In the genomic region with DNA sequence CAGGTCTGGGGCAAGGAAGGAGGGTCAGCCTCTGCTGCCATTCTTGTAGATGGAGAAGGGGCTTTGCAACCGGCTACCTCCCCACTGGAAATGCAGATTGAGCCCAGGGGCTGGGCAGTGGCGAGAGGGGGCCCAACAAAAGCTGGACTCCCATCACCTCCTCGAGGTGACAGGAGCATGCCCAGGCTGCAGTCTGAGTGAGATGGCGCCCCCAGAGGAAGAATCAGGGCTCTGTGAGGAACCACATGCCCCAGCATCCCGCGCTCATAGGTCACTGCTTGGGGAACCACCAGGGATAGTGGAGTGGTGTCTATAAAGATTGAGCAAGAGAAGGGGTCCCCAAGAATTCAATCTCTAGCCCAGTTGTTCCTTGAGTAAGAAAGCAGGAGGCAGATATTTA, we compare ENCODE assay signal across 19 cellular contexts. TPM values are rescaled to one million over a fixed set of nuclear protein-coding genes. Genes with fewer than 3 reads are reported as not detected.
DNase-seq lines count a peak whose midpoint lies in the region; ATAC-seq and TF ChIP-seq lines count a peak whose summit lies in the region.
"Had no signal": no experiment of that assay in that cellular context is flagged by ENCODE, and none has a peak within 500 bp of the region (broad histone marks: within the 10 kb centered on the region; RNA-seq: fewer than 3 reads in every experiment).

No MANE protein-coding gene starts in this region.

- H3K23me2 ChIP-seq in H9 (ENCODE audit: insufficient read length, low read depth, low read length, poor library complexity, severe bottlenecking): no peaks in the 10 kb centered on the region

- no CpG with 5 or more reads among the region's 6 CpGs for WGBS in H9 (ENCODE audit: extremely low coverage, insufficient read length, low lambda C conversion rate)
- 91% methylated on average over 6 of the region's 6 CpGs for WGBS in prostate gland
- WGBS in lower leg skin, 2 donors: 95 to 97% methylated on average over 6 of the region's 6 CpGs

- H4K5ac ChIP-seq in H9 (ENCODE audit: insufficient read length, low read depth, low read length): no peak overlapping the region

- H2BK120ac ChIP-seq in H9 (ENCODE audit: low read depth, low read length, poor library complexity, severe bottlenecking): no peak overlapping the region

- H3K4me2 ChIP-seq in H9 (ENCODE audit: insufficient read depth, insufficient read length, low read length): no peak overlapping the region

- no peak for ATAC-seq in effector memory CD8-positive, alpha-beta T cell (replicated peaks)
- no peak for ATAC-seq in HG03159 (IDR thresholded peaks at IDR 0.05; ENCODE audit: unreplicated experiment)
- ATAC-seq: activated naive CD8-positive, alpha-beta T cell treated with anti-CD3 and anti-CD28 coated beads, Interleukin-2, amount 50 U/mL, for 24 hours; stimulated activated naive CD8-positive, alpha-beta T cell treated with anti-CD3 and anti-CD28 coated beads, Interleukin-15, Interleukin-2, amounts not matched to agents 100 U/mL and 50 U/mL, for 24 hours had no signal

- no peak overlapping the region for H2BK15ac ChIP-seq in H9 (ENCODE audit: low read depth, low read length)

- H3K18ac ChIP-seq in H9 (ENCODE audit: insufficient read length, low read depth, low read length): no peak overlapping the region

- no peaks in the 10 kb centered on the region for H3K9me3 Mint-ChIP-seq in H9
- peaks cover 0 to 2% of the 10 kb centered on the region in 2 donors for H3K9me3 Mint-ChIP-seq in effector memory CD8-positive, alpha-beta T cell
- H3K9me3 Mint-ChIP-seq: activated naive CD8-positive, alpha-beta T cell treated with anti-CD3 and anti-CD28 coated beads, Interleukin-2, amount 50 U/mL, for 24 hours had no signal

- no peaks in the 10 kb centered on the region for H3K4me1 ChIP-seq in H9 (ENCODE audit: insufficient read depth, low read length)
- H3K4me1 ChIP-seq in prostate gland (replicated peaks): no peaks in the 10 kb centered on the region

- TF ChIP-seq CTCF in 22Rv1 (IDR thresholded peaks at IDR 0.05) (peak; percentile 12; the same call in 1 of the 2 replicates), H9 (conservative IDR thresholded peaks at IDR 0.05) (peak; percentile 59), prostate gland (IDR thresholded peaks at IDR 0.05) (no peak), lower leg skin (IDR thresholded peaks at IDR 0.05) (no peak)

- no peak overlapping the region for H2BK5ac ChIP-seq in H9 (ENCODE audit: insufficient read length, low read length)

- H3K56ac ChIP-seq in H9 (ENCODE audit: insufficient read length, low read depth, low read length): no peak overlapping the region

- H3T11ph ChIP-seq in H9 (ENCODE audit: low read length): no peak overlapping the region

- H3K27ac Mint-ChIP-seq in H9: no peak overlapping the region
- peak overlapping the region; percentile 78 to 85 for H3K27ac Mint-ChIP-seq in effector memory CD8-positive, alpha-beta T cell
- H3K27ac Mint-ChIP-seq: activated naive CD8-positive, alpha-beta T cell treated with anti-CD3 and anti-CD28 coated beads, Interleukin-2, amount 50 U/mL, for 24 hours; B cell had no signal

- no peak overlapping the region for H3K23ac ChIP-seq in H9 (ENCODE audit: insufficient read length, low read depth, low read length)

- H2AK5ac ChIP-seq in H9 (ENCODE audit: insufficient read length, low read length): no peak overlapping the region

- DNase-seq in H9: peak; percentile 49
- no peak for DNase-seq in effector memory CD8-positive, alpha-beta T cell
- DNase-seq in prostate gland (ENCODE audit: low spot score): no peak
- DNase-seq in mesenteric fat pad (ENCODE audit: low spot score): no peak
- DNase-seq in lower leg skin (ENCODE audit: low spot score in 2 of 2): no peak
- no peak for DNase-seq in NCI-H69 (lab: John Stamatoyannopoulos, UW)
- DNase-seq: activated CD4-positive, alpha-beta T cell treated with anti-CD3 and anti-CD28 coated beads for 48 hours; activated naive CD8-positive, alpha-beta T cell treated with anti-CD3 and anti-CD28 coated beads, Interleukin-2, amount 50 U/mL, for 24 hours; activated T-cell treated with anti-CD3 and anti-CD28 coated beads, Interleukin-2, amount 50 U/mL, for 48 hours; DMS153; Kasumi-1; NCI-H1694 treated with DMSO at 0.1 percent for 48 hours; stimulated activated naive CD8-positive, alpha-beta T cell treated with anti-CD3 and anti-CD28 coated beads, Interleukin-15, Interleukin-2, amounts not matched to agents 100 U/mL and 50 U/mL, for 24 hours; T-helper 2 cell had no signal

- no peak overlapping the region for H2BK20ac ChIP-seq in H9 (ENCODE audit: low read depth, low read length, poor library complexity, severe bottlenecking)

- no peaks in the 10 kb centered on the region for H3K36me3 ChIP-seq in prostate gland

- H3K79me2 ChIP-seq in H9 (ENCODE audit: insufficient read depth, low read length): no peaks in the 10 kb centered on the region
- H3K79me2 ChIP-seq: hepatocyte had no signal

- no peak overlapping the region for H3K9ac ChIP-seq in H9 (ENCODE audit: extremely low read depth, insufficient read length, low read length)

- intact Hi-C loops in prostate gland (cut with DNase I): no loop called here
- intact Hi-C loops in lower leg skin (cut with DNase I; ENCODE audit: low total_unique reads): no loop called here

- no peak overlapping the region for H4K91ac ChIP-seq in H9 (ENCODE audit: insufficient read length, low read depth, low read length)

- H3K14ac ChIP-seq in H9 (ENCODE audit: insufficient read depth, low read length): no peak overlapping the region

- no peak overlapping the region for H3K27ac ChIP-seq in 22Rv1
- H3K27ac ChIP-seq in H9 (ENCODE audit: insufficient read length, low read depth, low read length): no peak overlapping the region
- peak overlapping the region; percentile 2 to 57 for H3K27ac ChIP-seq in prostate gland
- H3K27ac ChIP-seq: RWPE1 had no signal

- H3K9me3 ChIP-seq in H9 (ENCODE audit: control insufficient read depth, low read depth, low read length) (no peaks in the 10 kb centered on the region), prostate gland (no peaks in the 10 kb centered on the region)

- H2BK12ac ChIP-seq in H9 (ENCODE audit: insufficient read length, low read depth, low read length): no peak overlapping the region

- no peaks in the 10 kb centered on the region for H3K79me1 ChIP-seq in H9 (ENCODE audit: insufficient read depth, low read depth, low read length, poor library complexity, severe bottlenecking)

- H3K4ac ChIP-seq in H9 (ENCODE audit: low read depth, low read length): no peak overlapping the region

- peaks cover under 1 to 7% of the 10 kb centered on the region in 2 experiments; a peak in 3 of 4 replicates for H3K4me1 Mint-ChIP-seq in H9
- peaks cover 28 to 46% of the 10 kb centered on the region in 2 donors for H3K4me1 Mint-ChIP-seq in effector memory CD8-positive, alpha-beta T cell (ENCODE audit: low read depth in 2 of 2)

- H2AFZ ChIP-seq in H9 (ENCODE audit: low read length): no peak overlapping the region
- H2AFZ ChIP-seq: hepatocyte had no signal

- H3K27me3 ChIP-seq in H9 (ENCODE audit: insufficient read depth, low read length) (no peaks in the 10 kb centered on the region), prostate gland (replicated peaks; ENCODE audit: insufficient read depth) (no peaks in the 10 kb centered on the region)
- H3K27me3 ChIP-seq: hepatocyte had no signal

- no peak for TF ChIP-seq POLR2A in prostate gland (IDR thresholded peaks at IDR 0.05)
- TF ChIP-seq POLR2A in lower leg skin (IDR thresholded peaks at IDR 0.05): no peak

- H3K27me3 Mint-ChIP-seq in H9 (ENCODE audit: low read depth): no peaks in the 10 kb centered on the region
- no peaks in the 10 kb centered on the region for H3K27me3 Mint-ChIP-seq in effector memory CD8-positive, alpha-beta T cell
- H3K27me3 Mint-ChIP-seq: activated naive CD8-positive, alpha-beta T cell treated with anti-CD3 and anti-CD28 coated beads, Interleukin-2, amount 50 U/mL, for 24 hours; B cell had no signal

- no peak overlapping the region for H3K4me3 Mint-ChIP-seq in H9
- no peak overlapping the region for H3K4me3 Mint-ChIP-seq in effector memory CD8-positive, alpha-beta T cell
- H3K4me3 Mint-ChIP-seq: activated naive CD8-positive, alpha-beta T cell treated with anti-CD3 and anti-CD28 coated beads, Interleukin-2, amount 50 U/mL, for 24 hours; B cell had no signal

- H3K36me3 Mint-ChIP-seq in H9 (ENCODE audit: insufficient read depth in 1 of 3, low read depth in 3 of 3): no peaks in the 10 kb centered on the region
- peaks cover 4% of the 10 kb centered on the region for H3K36me3 Mint-ChIP-seq in effector memory CD8-positive, alpha-beta T cell (ENCODE audit: insufficient read depth)

- no peaks in the 10 kb centered on the region for H4K20me1 ChIP-seq in H9 (ENCODE audit: control insufficient read depth, insufficient read depth, insufficient read length)

- no peak overlapping the region for H4K8ac ChIP-seq in H9 (replicated peaks; ENCODE audit: insufficient read length, low read depth, low read length)

- H3K4me3 ChIP-seq in prostate gland (no peak overlapping the region), lower leg skin (ENCODE audit: low read depth, poor library complexity, severe bottlenecking) (no peak overlapping the region)
- H3K4me3 ChIP-seq: hepatocyte had no signal

RNA-seq across cellular contexts. Expression of a gene that starts 31.6 kb away (rescaled TPM):
- total RNA-seq in H9 (2021): 5.5 and 5.8 TPM in 2 replicates
- total RNA-seq in prostate gland: 10 to 100 TPM; 51.1 to 72.1 TPM
- total RNA-seq in mesenteric fat pad: 107 TPM
- total RNA-seq in lower leg skin: 10 to 100 TPM; 26.8 to 46.0 (median 32.6) TPM

Comparison
In these comparisons a context has a peak if more than half of its experiments do, and no peak if none do; other contexts are left out.
1. H3K27ac ChIP-seq: peak in prostate gland (2 of 2); none in 22Rv1 (single experiment) and H9 (single experiment).
2. CTCF ChIP-seq: peak in 22Rv1 (single experiment) and H9 (single experiment); none in prostate gland (0 of 4) and lower leg skin (0 of 3).
3. H3K27ac Mint-ChIP-seq: peak in effector memory CD8-positive, alpha-beta T cell (2 of 2); none in H9 (0 of 3).